1 cellular context compared by ENCODE assay signal in the genomic region with DNA sequence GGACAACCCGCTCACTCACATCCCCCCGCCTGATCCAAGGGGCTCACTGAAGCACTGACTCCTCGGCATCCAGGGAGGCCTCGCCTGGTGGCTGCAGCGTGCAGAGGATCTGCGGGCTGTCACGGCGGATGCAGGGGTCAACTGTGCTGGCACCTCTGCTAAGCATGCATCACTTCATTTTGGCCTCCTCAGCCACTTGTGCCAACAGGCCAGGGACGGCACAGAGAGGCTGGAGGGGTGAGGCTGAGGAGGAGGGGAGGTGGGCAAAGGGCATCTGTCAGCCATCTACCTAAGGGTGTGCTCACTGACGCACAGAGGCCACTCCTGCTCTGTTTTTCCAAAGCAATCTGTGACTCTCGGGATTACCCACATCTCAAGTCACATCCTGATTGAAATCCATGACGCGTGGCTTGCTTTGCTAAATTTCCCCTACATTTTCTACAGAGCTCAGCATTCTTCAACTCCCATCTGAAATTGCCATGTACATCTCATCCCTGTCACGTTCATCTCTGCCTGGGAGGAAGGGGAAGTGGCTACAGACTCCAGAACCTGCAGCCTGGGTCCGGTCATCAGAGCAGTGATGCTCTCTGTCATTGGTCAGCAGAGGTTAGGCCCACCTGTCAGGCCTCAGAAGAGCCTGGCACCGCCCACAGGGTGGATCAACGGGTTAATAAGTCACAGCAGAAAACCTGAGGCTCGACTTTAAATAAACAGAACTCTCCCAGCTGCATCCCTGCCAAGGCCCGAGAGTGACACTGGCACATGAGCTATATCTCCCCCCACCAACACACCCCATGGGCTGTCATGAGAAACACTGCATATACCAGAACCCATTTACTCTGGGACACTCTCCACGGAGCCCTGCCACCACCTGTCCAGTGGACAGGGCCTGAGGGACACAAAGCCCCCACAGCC.
TF ChIP-seq lines count a peak whose summit lies in the region.

No MANE protein-coding gene starts in this region.

TF ChIP-seq in SK-N-SH treated with all-trans-retinoic acid at 6 μM for 48 hours, 23 proteins besides CTCF, POLR2A, EP300 and RAD21 (continued from another document):
- TF ChIP-seq, protein P1, sequence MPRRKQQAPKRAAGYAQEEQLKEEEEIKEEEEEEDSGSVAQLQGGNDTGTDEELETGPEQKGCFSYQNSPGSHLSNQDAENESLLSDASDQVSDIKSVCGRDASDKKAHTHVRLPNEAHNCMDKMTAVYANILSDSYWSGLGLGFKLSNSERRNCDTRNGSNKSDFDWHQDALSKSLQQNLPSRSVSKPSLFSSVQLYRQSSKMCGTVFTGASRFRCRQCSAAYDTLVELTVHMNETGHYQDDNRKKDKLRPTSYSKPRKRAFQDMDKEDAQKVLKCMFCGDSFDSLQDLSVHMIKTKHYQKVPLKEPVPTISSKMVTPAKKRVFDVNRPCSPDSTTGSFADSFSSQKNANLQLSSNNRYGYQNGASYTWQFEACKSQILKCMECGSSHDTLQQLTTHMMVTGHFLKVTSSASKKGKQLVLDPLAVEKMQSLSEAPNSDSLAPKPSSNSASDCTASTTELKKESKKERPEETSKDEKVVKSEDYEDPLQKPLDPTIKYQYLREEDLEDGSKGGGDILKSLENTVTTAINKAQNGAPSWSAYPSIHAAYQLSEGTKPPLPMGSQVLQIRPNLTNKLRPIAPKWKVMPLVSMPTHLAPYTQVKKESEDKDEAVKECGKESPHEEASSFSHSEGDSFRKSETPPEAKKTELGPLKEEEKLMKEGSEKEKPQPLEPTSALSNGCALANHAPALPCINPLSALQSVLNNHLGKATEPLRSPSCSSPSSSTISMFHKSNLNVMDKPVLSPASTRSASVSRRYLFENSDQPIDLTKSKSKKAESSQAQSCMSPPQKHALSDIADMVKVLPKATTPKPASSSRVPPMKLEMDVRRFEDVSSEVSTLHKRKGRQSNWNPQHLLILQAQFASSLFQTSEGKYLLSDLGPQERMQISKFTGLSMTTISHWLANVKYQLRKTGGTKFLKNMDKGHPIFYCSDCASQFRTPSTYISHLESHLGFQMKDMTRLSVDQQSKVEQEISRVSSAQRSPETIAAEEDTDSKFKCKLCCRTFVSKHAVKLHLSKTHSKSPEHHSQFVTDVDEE (CRISPR knock-in tag; IDR thresholded peaks at IDR 0.05): no peak
- TF ChIP-seq PPARA (CRISPR knock-in tag; IDR thresholded peaks at IDR 0.05; ENCODE audit: borderline replicate concordance) (no peak), ZFP30 (CRISPR knock-in tag; IDR thresholded peaks at IDR 0.05) (no peak), TOX (CRISPR knock-in tag; IDR thresholded peaks at IDR 0.05; ENCODE audit: borderline replicate concordance) (no peak)
- TF ChIP-seq, protein P2, sequence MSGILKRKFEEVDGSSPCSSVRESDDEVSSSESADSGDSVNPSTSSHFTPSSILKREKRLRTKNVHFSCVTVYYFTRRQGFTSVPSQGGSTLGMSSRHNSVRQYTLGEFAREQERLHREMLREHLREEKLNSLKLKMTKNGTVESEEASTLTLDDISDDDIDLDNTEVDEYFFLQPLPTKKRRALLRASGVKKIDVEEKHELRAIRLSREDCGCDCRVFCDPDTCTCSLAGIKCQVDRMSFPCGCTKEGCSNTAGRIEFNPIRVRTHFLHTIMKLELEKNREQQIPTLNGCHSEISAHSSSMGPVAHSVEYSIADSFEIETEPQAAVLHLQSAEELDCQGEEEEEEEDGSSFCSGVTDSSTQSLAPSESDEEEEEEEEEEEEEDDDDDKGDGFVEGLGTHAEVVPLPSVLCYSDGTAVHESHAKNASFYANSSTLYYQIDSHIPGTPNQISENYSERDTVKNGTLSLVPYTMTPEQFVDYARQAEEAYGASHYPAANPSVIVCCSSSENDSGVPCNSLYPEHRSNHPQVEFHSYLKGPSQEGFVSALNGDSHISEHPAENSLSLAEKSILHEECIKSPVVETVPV (CRISPR knock-in tag; IDR thresholded peaks at IDR 0.05): no peak
